In genomic region chr16:11224096-11224893, GRCh38 we compare ENCODE assay signal across 9 cellular contexts. TPM values are rescaled to one million over a fixed set of nuclear protein-coding genes. Genes with fewer than 3 reads are reported as not detected.
A peak's percentile ranks its signal among the peaks of the same experiment; 100 is the strongest.
DNase-seq lines count a peak whose midpoint lies in the region; ATAC-seq and TF ChIP-seq lines count a peak whose summit lies in the region.
"Had no signal": no experiment of that assay in that cellular context is flagged by ENCODE, and none has a peak within 500 bp of the region (broad histone marks: within the 10 kb centered on the region; RNA-seq: fewer than 3 reads in every experiment).

No MANE protein-coding gene starts in this region.

- H3K36me3 ChIP-seq in GM23338 (ENCODE audit: insufficient read depth) = no peaks in the 10 kb centered on the region

- no peaks in the 10 kb centered on the region for H3K9me2 ChIP-seq in GM23338 (ENCODE audit: insufficient read depth)

- intact Hi-C loops in CD14-positive monocyte (cut with micrococcal nuclease) = no loop called here

- H3K4me2 ChIP-seq in GM23338 = no peak overlapping the region

- peaks cover 28% of the 10 kb centered on the region for H3K4me1 Mint-ChIP-seq in CD14-positive monocyte
- H3K4me1 Mint-ChIP-seq in GM23338 = peaks cover 2% of the 10 kb centered on the region; the same call in 1 of the 3 replicates
- H3K4me1 Mint-ChIP-seq in T-helper 1 cell treated with Interleukin-12 subunit alpha and Interleukin-12 subunit beta and Interleukin-4 antibody, amounts not matched to agents 30 μg/mL and 1 μg/mL, for 36 hours (ENCODE audit: low read depth) = peaks cover 56% of the 10 kb centered on the region
- peaks cover 60% of the 10 kb centered on the region for H3K4me1 Mint-ChIP-seq in activated naive CD8-positive, alpha-beta T cell treated with anti-CD3 and anti-CD28 coated beads, Interleukin-2, amount 10 ng/mL, durations not matched to agents 7 days and 5 days
- H3K4me1 Mint-ChIP-seq in stimulated activated naive CD8-positive, alpha-beta T cell treated with anti-CD3 and anti-CD28 coated beads, Interleukin-15, Interleukin-2, amounts not matched to agents 100 ng/mL and 50 ng/mL, for 24 hours (ENCODE audit: low read depth) = peaks cover 69% of the 10 kb centered on the region

- no peaks in the 10 kb centered on the region for H3K79me2 ChIP-seq in GM23338 (replicated peaks; ENCODE audit: insufficient read depth)

- ATAC-seq in GM23338 (peak; percentile 89), SK-N-SH treated with all-trans-retinoic acid at 6 μM for 48 hours (no peak)
- peak; percentile 78 for ATAC-seq in activated naive CD8-positive, alpha-beta T cell treated with anti-CD3 and anti-CD28 coated beads, Interleukin-2, amount 10 ng/mL, durations not matched to agents 7 days and 5 days (ENCODE audit: low read depth)

- peaks cover 0 to 3% (median 0%) of the 10 kb centered on the region in 7 donors for H3K9me3 Mint-ChIP-seq in CD14-positive monocyte
- H3K9me3 Mint-ChIP-seq in GM23338 = peaks cover 6% of the 10 kb centered on the region
- no peaks in the 10 kb centered on the region for H3K9me3 Mint-ChIP-seq in T-helper 1 cell treated with Interleukin-12 subunit alpha and Interleukin-12 subunit beta and Interleukin-4 antibody, amounts not matched to agents 30 μg/mL and 1 μg/mL, for 36 hours
- no peaks in the 10 kb centered on the region for H3K9me3 Mint-ChIP-seq in activated naive CD8-positive, alpha-beta T cell treated with anti-CD3 and anti-CD28 coated beads, Interleukin-2, amount 10 ng/mL, durations not matched to agents 7 days and 5 days
- no peaks in the 10 kb centered on the region for H3K9me3 Mint-ChIP-seq in stimulated activated naive CD8-positive, alpha-beta T cell treated with anti-CD3 and anti-CD28 coated beads, Interleukin-15, Interleukin-2, amounts not matched to agents 100 ng/mL and 50 ng/mL, for 24 hours

- H3K4me3 ChIP-seq in GM23338 = no peak overlapping the region

- H3K36me3 Mint-ChIP-seq in CD14-positive monocyte = no peaks in the 10 kb centered on the region
- H3K36me3 Mint-ChIP-seq in GM23338 (ENCODE audit: low read depth) = no peaks in the 10 kb centered on the region
- H3K36me3 Mint-ChIP-seq in T-helper 1 cell treated with Interleukin-12 subunit alpha and Interleukin-12 subunit beta and Interleukin-4 antibody, amounts not matched to agents 30 μg/mL and 1 μg/mL, for 36 hours (ENCODE audit: low read depth) = peaks cover 4% of the 10 kb centered on the region
- peaks cover 6% of the 10 kb centered on the region for H3K36me3 Mint-ChIP-seq in activated naive CD8-positive, alpha-beta T cell treated with anti-CD3 and anti-CD28 coated beads, Interleukin-2, amount 10 ng/mL, durations not matched to agents 7 days and 5 days
- H3K36me3 Mint-ChIP-seq in stimulated activated naive CD8-positive, alpha-beta T cell treated with anti-CD3 and anti-CD28 coated beads, Interleukin-15, Interleukin-2, amounts not matched to agents 100 ng/mL and 50 ng/mL, for 24 hours (ENCODE audit: low read depth) = no peaks in the 10 kb centered on the region

- H2AFZ ChIP-seq in GM23338 = peak overlapping the region; percentile 69

- H3K27me3 Mint-ChIP-seq in CD14-positive monocyte (ENCODE audit: low read depth in 3 of 3) (peaks cover 3 to 5% (median 4%) of the 10 kb centered on the region in 3 donors), GM23338 (ENCODE audit: insufficient read depth, low read depth, poor library complexity) (peaks cover 9% of the 10 kb centered on the region)
- H3K27me3 Mint-ChIP-seq in T-helper 1 cell treated with Interleukin-12 subunit alpha and Interleukin-12 subunit beta and Interleukin-4 antibody, amounts not matched to agents 30 μg/mL and 1 μg/mL, for 36 hours (ENCODE audit: low read depth) = no peaks in the 10 kb centered on the region
- H3K27me3 Mint-ChIP-seq in activated naive CD8-positive, alpha-beta T cell treated with anti-CD3 and anti-CD28 coated beads, Interleukin-2, amount 10 ng/mL, durations not matched to agents 7 days and 5 days = no peaks in the 10 kb centered on the region
- no peaks in the 10 kb centered on the region for H3K27me3 Mint-ChIP-seq in stimulated activated naive CD8-positive, alpha-beta T cell treated with anti-CD3 and anti-CD28 coated beads, Interleukin-15, Interleukin-2, amounts not matched to agents 100 ng/mL and 50 ng/mL, for 24 hours

- H3K27ac ChIP-seq in GM23338 (ENCODE audit: low read depth) = no peak overlapping the region

- POLR2A ChIA-PET in activated naive CD8-positive, alpha-beta T cell treated with anti-CD3 and anti-CD28 coated beads, Interleukin-2, amount 10 ng/mL, durations not matched to agents 7 days and 5 days (lab: Charles Lee) = interaction anchor here (0.5 to 9.0 kb wide), 35 partner anchors 8 to 252 kb away, joined by 3 to 227 read pairs (median 4); partner anchors contain the start of gene SOCS1

- peak; percentile 87 for DNase-seq in CD14-positive monocyte (ENCODE audit: low spot score)
- DNase-seq in GM23338 (ENCODE audit: low spot score) = peak; percentile 47
- DNase-seq in activated naive CD8-positive, alpha-beta T cell treated with anti-CD3 and anti-CD28 coated beads, Interleukin-2, amount 10 ng/mL, durations not matched to agents 7 days and 5 days = peak; percentile 80
- peak; percentile 1 for DNase-seq in midbrain (lab: John Stamatoyannopoulos, UW)
- DNase-seq in NCI-H446 (lab: John Stamatoyannopoulos, UW) = no peak

- no peaks in the 10 kb centered on the region for H4K20me1 ChIP-seq in GM23338 (replicated peaks; ENCODE audit: insufficient read depth)

- H3K27me3 ChIP-seq in GM23338 (ENCODE audit: insufficient read depth) = no peaks in the 10 kb centered on the region

- peak overlapping the region in 1 of 2 donors; percentile 76 for H3K4me3 Mint-ChIP-seq in CD14-positive monocyte
- H3K4me3 Mint-ChIP-seq in GM23338 = no peak overlapping the region
- H3K4me3 Mint-ChIP-seq in T-helper 1 cell treated with Interleukin-12 subunit alpha and Interleukin-12 subunit beta and Interleukin-4 antibody, amounts not matched to agents 30 μg/mL and 1 μg/mL, for 36 hours = peak overlapping the region; percentile 80
- peak overlapping the region; percentile 74 for H3K4me3 Mint-ChIP-seq in activated naive CD8-positive, alpha-beta T cell treated with anti-CD3 and anti-CD28 coated beads, Interleukin-2, amount 10 ng/mL, durations not matched to agents 7 days and 5 days
- H3K4me3 Mint-ChIP-seq in stimulated activated naive CD8-positive, alpha-beta T cell treated with anti-CD3 and anti-CD28 coated beads, Interleukin-15, Interleukin-2, amounts not matched to agents 100 ng/mL and 50 ng/mL, for 24 hours = peak overlapping the region; percentile 69

- no peak for TF ChIP-seq CTCF in CD14-positive monocyte (IDR thresholded peaks at IDR 0.05)
- TF ChIP-seq CTCF in GM23338 (conservative IDR thresholded peaks at IDR 0.05; ENCODE audit: low read depth in 2 of 2) = no peak

- H3K4me1 ChIP-seq in GM23338 (ENCODE audit: insufficient read depth) = no peaks in the 10 kb centered on the region
- H3K4me1 ChIP-seq: Caco-2 had no signal

- peak overlapping the region in 6 of 7 donors; percentile 30 to 76 (median 62) for H3K27ac Mint-ChIP-seq in CD14-positive monocyte
- no peak overlapping the region for H3K27ac Mint-ChIP-seq in GM23338
- H3K27ac Mint-ChIP-seq in T-helper 1 cell treated with Interleukin-12 subunit alpha and Interleukin-12 subunit beta and Interleukin-4 antibody, amounts not matched to agents 30 μg/mL and 1 μg/mL, for 36 hours = peak overlapping the region; percentile 97
- peak overlapping the region; percentile 100 for H3K27ac Mint-ChIP-seq in activated naive CD8-positive, alpha-beta T cell treated with anti-CD3 and anti-CD28 coated beads, Interleukin-2, amount 10 ng/mL, durations not matched to agents 7 days and 5 days
- H3K27ac Mint-ChIP-seq in stimulated activated naive CD8-positive, alpha-beta T cell treated with anti-CD3 and anti-CD28 coated beads, Interleukin-15, Interleukin-2, amounts not matched to agents 100 ng/mL and 50 ng/mL, for 24 hours = peak overlapping the region; percentile 99

- no peaks in the 10 kb centered on the region for H3F3A ChIP-seq in GM23338 (replicated peaks; ENCODE audit: low read depth)

TF ChIP-seq in GM23338, 12 proteins besides CTCF, POLR2A, EP300 and RAD21 (continues in another document):
- TF ChIP-seq ZNF114 (CRISPR knock-in tag; IDR thresholded peaks at IDR 0.05) = no peak
- TF ChIP-seq CREB1 (CRISPR knock-in tag; IDR thresholded peaks at IDR 0.05; ENCODE audit: low read depth) = no peak
- TF ChIP-seq NANOG (IDR thresholded peaks at IDR 0.05; ENCODE audit: borderline replicate concordance) = no peak
- no peak for TF ChIP-seq ZNF331 (CRISPR knock-in tag; IDR thresholded peaks at IDR 0.05; ENCODE audit: low read depth)

TF ChIP-seq in SK-N-SH treated with all-trans-retinoic acid at 6 μM for 48 hours, 23 proteins besides CTCF, POLR2A, EP300 and RAD21:
- no peak for TF ChIP-seq ESRRG (CRISPR knock-in tag; IDR thresholded peaks at IDR 0.05)

RNA-seq across cellular contexts. Expression of gene SOCS1, which starts 31.7 kb away (rescaled TPM):
- under 1 TPM; 0.13 to 0.35 TPM for polyA plus RNA-seq in CD14-positive monocyte
- total RNA-seq in GM23338 (2014; rRNA removed; shearing (Covaris generic)) = 79.2 and 84.7 TPM in 2 replicates
- polyA plus RNA-seq in GM23338 (2016; fragmentation: Nextera tagmentation; extraction: Ambion mirVana) = 104 and 108 TPM in 2 replicates
- total RNA-seq in activated naive CD8-positive, alpha-beta T cell treated with anti-CD3 and anti-CD28 coated beads, Interleukin-2, amount 10 ng/mL, durations not matched to agents 7 days and 5 days = 100 to 1,000 TPM; 165 to 176 TPM

RNA-seq across cellular contexts. Expression of gene TNP2, which starts 44.8 kb away (rescaled TPM):
- polyA plus RNA-seq in CD14-positive monocyte (not detected), GM23338 (2016; fragmentation: Nextera tagmentation; extraction: Ambion mirVana) (not detected in 2 replicates)
- total RNA-seq in GM23338 (2014; rRNA removed; shearing (Covaris generic)) = not detected in 2 replicates
- total RNA-seq in activated naive CD8-positive, alpha-beta T cell treated with anti-CD3 and anti-CD28 coated beads, Interleukin-2, amount 10 ng/mL, durations not matched to agents 7 days and 5 days = not detected
- total RNA-seq: Caco-2 had no signal

RNA-seq across cellular contexts. Expression of gene PRM3, which starts 49.1 kb away (rescaled TPM):
- not detected for polyA plus RNA-seq in CD14-positive monocyte
- total RNA-seq in GM23338 (2014; rRNA removed; shearing (Covaris generic)) = not detected in 2 replicates
- polyA plus RNA-seq in GM23338 (2016; fragmentation: Nextera tagmentation; extraction: Ambion mirVana) = not detected in 2 replicates
- total RNA-seq in activated naive CD8-positive, alpha-beta T cell treated with anti-CD3 and anti-CD28 coated beads, Interleukin-2, amount 10 ng/mL, durations not matched to agents 7 days and 5 days = not detected
- total RNA-seq: Caco-2 had no signal

RNA-seq across cellular contexts. Expression of gene PRM2, which starts 52.0 kb away (rescaled TPM):
- polyA plus RNA-seq in CD14-positive monocyte (not detected), GM23338 (2016; fragmentation: Nextera tagmentation; extraction: Ambion mirVana) (not detected in 2 replicates)
- total RNA-seq in GM23338 (2014; rRNA removed; shearing (Covaris generic)) = not detected in 2 replicates
- total RNA-seq in activated naive CD8-positive, alpha-beta T cell treated with anti-CD3 and anti-CD28 coated beads, Interleukin-2, amount 10 ng/mL, durations not matched to agents 7 days and 5 days = not detected
- total RNA-seq: Caco-2 had no signal

RNA-seq across cellular contexts. Expression of gene PRM1, which starts 56.8 kb away (rescaled TPM):
- polyA plus RNA-seq in CD14-positive monocyte = not detected
- not detected in 2 replicates for total RNA-seq in GM23338 (2014; rRNA removed; shearing (Covaris generic))
- 1.2 and 2.1 TPM in 2 replicates for polyA plus RNA-seq in GM23338 (2016; fragmentation: Nextera tagmentation; extraction: Ambion mirVana)
- total RNA-seq in activated naive CD8-positive, alpha-beta T cell treated with anti-CD3 and anti-CD28 coated beads, Interleukin-2, amount 10 ng/mL, durations not matched to agents 7 days and 5 days = not detected
- total RNA-seq: Caco-2 had no signal

Comparison
In these comparisons a context has a peak if more than half of its experiments do, and no peak if none do; other contexts are left out.
1. DNase-seq: peak in CD14-positive monocyte (single experiment), GM23338 (single experiment), activated naive CD8-positive, alpha-beta T cell treated with anti-CD3 and anti-CD28 coated beads, Interleukin-2, amount 10 ng/mL, durations not matched to agents 7 days and 5 days (single experiment) and midbrain (single experiment); none in NCI-H446 (0 of 2).